In genomic region chr1:155084722-155085503, GRCh38 we compare ENCODE assay signal across 8 cellular contexts. TPM values are rescaled to one million over a fixed set of nuclear protein-coding genes. Genes with fewer than 3 reads are reported as not detected.
A peak's percentile ranks its signal among the peaks of the same experiment; 100 is the strongest.
DNase-seq lines count a peak whose midpoint lies in the region; TF ChIP-seq lines count a peak whose summit lies in the region.

No MANE protein-coding gene starts in this region.

- H3K36me3 ChIP-seq in MG63 = no peaks in the 10 kb centered on the region
- H3K36me3 ChIP-seq in stomach = no peaks in the 10 kb centered on the region

- H3K9me3 ChIP-seq in MG63 (no peaks in the 10 kb centered on the region), stomach (no peaks in the 10 kb centered on the region)

- peak overlapping the region; percentile 93 for H3K4me3 Mint-ChIP-seq in neural crest cell

- H3K27ac Mint-ChIP-seq in neural crest cell (ENCODE audit: unreplicated experiment) = peak overlapping the region; percentile 86

- no peak for TF ChIP-seq EP300 in stomach (IDR thresholded peaks at IDR 0.05)

- H3K27me3 ChIP-seq in MG63 (peaks cover 32% of the 10 kb centered on the region), stomach (peaks cover 20 to 46% (median 42%) of the 10 kb centered on the region in 3 donors)

- peak overlapping the region; percentile 84 to 93 (median 89) for H3K27ac ChIP-seq in stomach

- no peaks in the 10 kb centered on the region for H3K9me3 Mint-ChIP-seq in neural crest cell

- H3K36me3 Mint-ChIP-seq in neural crest cell (ENCODE audit: low read depth) = no peaks in the 10 kb centered on the region

- 0 to 2% (median 1%) methylated on average over 28 to 67 of the region's 67 CpGs for WGBS in stomach, 5 donors

- intact Hi-C loops in stomach (cut with DNase I; ENCODE audit: low total_unique reads) = no loop called here

- H3K4me3 ChIP-seq in MG63 (peak overlapping the region; percentile 63), foreskin fibroblast (ENCODE audit: low read depth in 1 of 2, low read length in 2 of 2) (peak overlapping the region; percentile 65 to 94), stomach (peak overlapping the region; percentile 48 to 76 (median 60))

- peaks cover 47% of the 10 kb centered on the region for H3K27me3 Mint-ChIP-seq in neural crest cell (ENCODE audit: low read depth)

- TF ChIP-seq CTCF in foreskin fibroblast (IDR thresholded peaks at IDR 0.05; ENCODE audit: low read depth, low read length) (peak; percentile 89), neural crest cell (conservative IDR thresholded peaks at IDR 0.05) (peak; percentile 96), stomach (IDR thresholded peaks at IDR 0.05) (peak in 6 of 7 experiments; percentile 30 to 99 (median 92))

- peaks cover 54 to 62% (median 60%) of the 10 kb centered on the region in 4 donors for H3K4me1 ChIP-seq in stomach

- TF ChIP-seq POLR2A in stomach (IDR thresholded peaks at IDR 0.05) = no peak

- DNase-seq in GDM1 (lab: John Stamatoyannopoulos, UW) (peak; percentile 94), HCEC 1CT (peak; percentile 93), MG63 (peak; percentile 93), SHP77 (lab: John Stamatoyannopoulos, UW) (peak; percentile 98), activated gamma-delta T cell (lab: John Stamatoyannopoulos, UW) (peak; percentile 76), foreskin fibroblast (peak; percentile 88 to 98), neural crest cell (ENCODE audit: low read depth, low spot score) (peak; percentile 95), stomach (peak; percentile 95)

- peaks cover 35% of the 10 kb centered on the region for H3K4me1 Mint-ChIP-seq in neural crest cell

RNA-seq across cellular contexts. Expression of gene EFNA3, which starts 6.3 kb away (rescaled TPM):
- 0.64 and 3.0 TPM in 2 replicates for total RNA-seq in MG63 (2014; rRNA removed; shearing (Covaris generic); ENCODE audit: low replicate concordance)
- total RNA-seq in neural crest cell = 5.6 and 6.6 TPM in 2 replicates
- not detected for total RNA-seq in stomach
- polyA plus RNA-seq in stomach = 1 to 10 TPM in 2 of 3 donors, under 1 TPM in 1; 0.76 to 4.9 (median 1.5) TPM

RNA-seq across cellular contexts. Expression of gene EFNA4, which starts 21.4 kb away (rescaled TPM):
- total RNA-seq in MG63 (2014; rRNA removed; shearing (Covaris generic); ENCODE audit: low replicate concordance) = 12.0 and 13.0 TPM in 2 replicates
- total RNA-seq in neural crest cell (26.4 and 28.5 TPM in 2 replicates), stomach (1 to 10 TPM in 3 of 5 donors, not detected in 2; 3.5 to 9.9 (median 5.8) TPM)
- polyA plus RNA-seq in stomach = 10 to 100 TPM in 1 of 3 donors, 1 to 10 TPM in 2; 4.3 to 13.2 (median 6.7) TPM

RNA-seq across cellular contexts. Expression of gene ADAM15, which starts 33.8 kb away (rescaled TPM):
- total RNA-seq in MG63 (2014; rRNA removed; shearing (Covaris generic); ENCODE audit: low replicate concordance) = 189 and 285 TPM in 2 replicates
- total RNA-seq in neural crest cell (82.2 and 85.1 TPM in 2 replicates), stomach (100 to 1,000 TPM in 4 of 5 donors, 10 to 100 TPM in 1; 56.2 to 335 (median 126) TPM)
- polyA plus RNA-seq in stomach = 100 to 1,000 TPM; 149 to 267 (median 159) TPM

RNA-seq across cellular contexts. Expression of gene EFNA1, which starts 42.8 kb away (rescaled TPM):
- 0.37 and 4.1 TPM in 2 replicates for total RNA-seq in MG63 (2014; rRNA removed; shearing (Covaris generic); ENCODE audit: low replicate concordance)
- total RNA-seq in neural crest cell (0.50 and 0.77 TPM in 2 replicates), stomach (10 to 100 TPM; 12.2 to 75.3 (median 36.0) TPM)
- polyA plus RNA-seq in stomach = 10 to 100 TPM; 31.3 to 65.8 (median 47.7) TPM

RNA-seq across cellular contexts. Expression of gene SLC50A1, which starts 50.7 kb away (rescaled TPM):
- total RNA-seq in MG63 (2014; rRNA removed; shearing (Covaris generic); ENCODE audit: low replicate concordance) = 25.9 and 56.9 TPM in 2 replicates
- 23.2 and 25.1 TPM in 2 replicates for total RNA-seq in neural crest cell
- 100 to 1,000 TPM in 1 of 5 donors, 10 to 100 TPM in 3, 1 to 10 TPM in 1; 4.5 to 114 (median 22.5) TPM for total RNA-seq in stomach
- 10 to 100 TPM; 39.7 to 48.3 (median 40.2) TPM for polyA plus RNA-seq in stomach

Comparison
In these comparisons a context has a peak if more than half of its experiments do, and no peak if none do; other contexts are left out.
1. Peak in every context shown above with its lines: DNase-seq, H3K4me3 ChIP-seq and H3K27ac ChIP-seq.